2 cellular contexts compared by ENCODE assay signal in genomic region chr3:86702381-86702958, GRCh38.
TF ChIP-seq lines count a peak whose summit lies in the region.

No MANE protein-coding gene starts in this region.

TF ChIP-seq in SK-N-SH, 30 proteins besides CTCF, POLR2A, EP300 and RAD21 (continued from another document):
- TF ChIP-seq, protein P1, sequence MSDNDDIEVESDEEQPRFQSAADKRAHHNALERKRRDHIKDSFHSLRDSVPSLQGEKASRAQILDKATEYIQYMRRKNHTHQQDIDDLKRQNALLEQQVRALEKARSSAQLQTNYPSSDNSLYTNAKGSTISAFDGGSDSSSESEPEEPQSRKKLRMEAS (IDR thresholded peaks at IDR 0.05; ENCODE audit: low read depth), result no peak
- TF ChIP-seq JUND (IDR thresholded peaks at IDR 0.05) (no peak), FOSL2 (IDR thresholded peaks at IDR 0.05; ENCODE audit: borderline replicate concordance, low read depth) (no peak), ELF1 (IDR thresholded peaks at IDR 0.05) (no peak), FOXM1 (IDR thresholded peaks at IDR 0.05; ENCODE audit: low read depth) (no peak), POLR2AphosphoS5 (IDR thresholded peaks at IDR 0.05; ENCODE audit: low read depth, low read length) (no peak)
- TF ChIP-seq, protein P2, sequence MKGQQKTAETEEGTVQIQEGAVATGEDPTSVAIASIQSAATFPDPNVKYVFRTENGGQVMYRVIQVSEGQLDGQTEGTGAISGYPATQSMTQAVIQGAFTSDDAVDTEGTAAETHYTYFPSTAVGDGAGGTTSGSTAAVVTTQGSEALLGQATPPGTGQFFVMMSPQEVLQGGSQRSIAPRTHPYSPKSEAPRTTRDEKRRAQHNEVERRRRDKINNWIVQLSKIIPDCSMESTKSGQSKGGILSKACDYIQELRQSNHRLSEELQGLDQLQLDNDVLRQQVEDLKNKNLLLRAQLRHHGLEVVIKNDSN (IDR thresholded peaks at IDR 0.05; ENCODE audit: borderline replicate concordance, low read depth), result no peak
- TF ChIP-seq, protein P3, sequence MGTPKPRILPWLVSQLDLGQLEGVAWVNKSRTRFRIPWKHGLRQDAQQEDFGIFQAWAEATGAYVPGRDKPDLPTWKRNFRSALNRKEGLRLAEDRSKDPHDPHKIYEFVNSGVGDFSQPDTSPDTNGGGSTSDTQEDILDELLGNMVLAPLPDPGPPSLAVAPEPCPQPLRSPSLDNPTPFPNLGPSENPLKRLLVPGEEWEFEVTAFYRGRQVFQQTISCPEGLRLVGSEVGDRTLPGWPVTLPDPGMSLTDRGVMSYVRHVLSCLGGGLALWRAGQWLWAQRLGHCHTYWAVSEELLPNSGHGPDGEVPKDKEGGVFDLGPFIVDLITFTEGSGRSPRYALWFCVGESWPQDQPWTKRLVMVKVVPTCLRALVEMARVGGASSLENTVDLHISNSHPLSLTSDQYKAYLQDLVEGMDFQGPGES (IDR thresholded peaks at IDR 0.05; ENCODE audit: low read depth, low read length), result no peak
- TF ChIP-seq, protein P4, sequence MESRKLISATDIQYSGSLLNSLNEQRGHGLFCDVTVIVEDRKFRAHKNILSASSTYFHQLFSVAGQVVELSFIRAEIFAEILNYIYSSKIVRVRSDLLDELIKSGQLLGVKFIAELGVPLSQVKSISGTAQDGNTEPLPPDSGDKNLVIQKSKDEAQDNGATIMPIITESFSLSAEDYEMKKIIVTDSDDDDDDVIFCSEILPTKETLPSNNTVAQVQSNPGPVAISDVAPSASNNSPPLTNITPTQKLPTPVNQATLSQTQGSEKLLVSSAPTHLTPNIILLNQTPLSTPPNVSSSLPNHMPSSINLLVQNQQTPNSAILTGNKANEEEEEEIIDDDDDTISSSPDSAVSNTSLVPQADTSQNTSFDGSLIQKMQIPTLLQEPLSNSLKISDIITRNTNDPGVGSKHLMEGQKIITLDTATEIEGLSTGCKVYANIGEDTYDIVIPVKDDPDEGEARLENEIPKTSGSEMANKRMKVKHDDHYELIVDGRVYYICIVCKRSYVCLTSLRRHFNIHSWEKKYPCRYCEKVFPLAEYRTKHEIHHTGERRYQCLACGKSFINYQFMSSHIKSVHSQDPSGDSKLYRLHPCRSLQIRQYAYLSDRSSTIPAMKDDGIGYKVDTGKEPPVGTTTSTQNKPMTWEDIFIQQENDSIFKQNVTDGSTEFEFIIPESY (IDR thresholded peaks at IDR 0.05; ENCODE audit: borderline replicate concordance, low read depth), result no peak

TF ChIP-seq in H1, 55 proteins besides CTCF, POLR2A, EP300 and RAD21 (continued from another document):
- no peak for TF ChIP-seq MAFK (IDR thresholded peaks at IDR 0.05; ENCODE audit: low read depth, low read length)
- TF ChIP-seq, protein P5, sequence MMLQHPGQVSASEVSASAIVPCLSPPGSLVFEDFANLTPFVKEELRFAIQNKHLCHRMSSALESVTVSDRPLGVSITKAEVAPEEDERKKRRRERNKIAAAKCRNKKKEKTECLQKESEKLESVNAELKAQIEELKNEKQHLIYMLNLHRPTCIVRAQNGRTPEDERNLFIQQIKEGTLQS (IDR thresholded peaks at IDR 0.05; ENCODE audit: insufficient read depth, low read depth, low read length), result no peak
- TF ChIP-seq E2F6 (IDR thresholded peaks at IDR 0.05), result no peak
- no peak for TF ChIP-seq SAP30 (IDR thresholded peaks at IDR 0.05; ENCODE audit: insufficient read depth, insufficient replicate concordance, low read length)
- no peak for TF ChIP-seq SIRT6 (IDR thresholded peaks at IDR 0.05; ENCODE audit: low read length)
